Comparison of ENCODE assay signal across 1 cellular context in genomic region chr11:64407221-64407620, GRCh38.
TF ChIP-seq lines count a peak whose summit lies in the region.

No MANE protein-coding gene starts in this region.

TF ChIP-seq in H1, 55 proteins besides CTCF, POLR2A, EP300 and RAD21:
- TF ChIP-seq SIN3A (conservative IDR thresholded peaks at IDR 0.05 in 1 of 2, IDR thresholded peaks at IDR 0.05 in 1 of 2; ENCODE audit: low read depth in 1 of 2, low read length in 2 of 2) (no peak), TEAD4 (IDR thresholded peaks at IDR 0.05; ENCODE audit: low read depth, low read length) (no peak), NRF1 (IDR thresholded peaks at IDR 0.05; ENCODE audit: low read depth, low read length) (no peak), KDM1A (IDR thresholded peaks at IDR 0.05; ENCODE audit: borderline replicate concordance, low read length) (no peak), CBX8 (IDR thresholded peaks at IDR 0.05; ENCODE audit: borderline replicate concordance, low read depth, low read length) (no peak), RBBP5 (IDR thresholded peaks at IDR 0.05; ENCODE audit: borderline replicate concordance, low read depth, low read length) (no peak), SP2 (IDR thresholded peaks at IDR 0.05; ENCODE audit: low read length) (no peak), FOSL1 (IDR thresholded peaks at IDR 0.05; ENCODE audit: insufficient read depth, low read depth, low read length) (no peak), CHD2 (IDR thresholded peaks at IDR 0.05; ENCODE audit: low read length) (no peak), ASH2L (IDR thresholded peaks at IDR 0.05; ENCODE audit: low read length) (no peak), BACH1 (IDR thresholded peaks at IDR 0.05; ENCODE audit: low read length) (no peak), SRF (IDR thresholded peaks at IDR 0.05; ENCODE audit: low read depth, low read length) (no peak), MAX (IDR thresholded peaks at IDR 0.05) (no peak), SP4 (IDR thresholded peaks at IDR 0.05; ENCODE audit: low read length) (no peak)
TF ChIP-seq in H1: peak in this region for 0.
